Comparison of ENCODE assay signal across 17 cellular contexts in genomic region chr19:20611866-20612265, GRCh38. TPM values are rescaled to one million over a fixed set of nuclear protein-coding genes. Genes with fewer than 3 reads are reported as not detected.
DNase-seq lines count a peak whose midpoint lies in the region; ATAC-seq, FAIRE-seq and TF ChIP-seq lines count a peak whose summit lies in the region.
"Had no signal": no experiment of that assay in that cellular context is flagged by ENCODE, and none has a peak within 500 bp of the region (broad histone marks: within the 10 kb centered on the region; RNA-seq: fewer than 3 reads in every experiment).

No MANE protein-coding gene starts in this region.

- H3K4me3 Mint-ChIP-seq in HFFc6, result peak overlapping the region; percentile 84; the same call in 1 of the 2 replicates
- H3K4me3 Mint-ChIP-seq: H9 had no signal

- dilution Hi-C loops in keratinocyte (cut with MboI; ENCODE audit: extremely low pct_ligation_motif_present, low sequenced_read_pairs), result no loop called here

- H3K79me2 ChIP-seq in keratinocyte (ENCODE audit: control insufficient read depth, insufficient read depth, low read length), result no peaks in the 10 kb centered on the region

- H3K4me1 ChIP-seq in adrenal gland (replicated peaks in 1 of 2) (peaks cover 8 to 17% of the 10 kb centered on the region in 2 donors), keratinocyte (ENCODE audit: control insufficient read depth, extremely low read depth, insufficient read depth, low read length) (no peaks in the 10 kb centered on the region), stomach smooth muscle (ENCODE audit: control insufficient read depth, insufficient read depth, low read length) (peaks cover 6% of the 10 kb centered on the region)
- H3K4me1 ChIP-seq: SJCRH30 had no signal

- no peaks in the 10 kb centered on the region for H3K27me3 Mint-ChIP-seq in HFFc6 (ENCODE audit: insufficient read depth)
- H3K27me3 Mint-ChIP-seq: IgD-negative memory B cell had no signal

- H3K27ac ChIP-seq in adrenal gland (peak overlapping the region; percentile 64 to 92 (median 80)), keratinocyte (ENCODE audit: control insufficient read depth, insufficient read depth, low read length) (no peak overlapping the region), stomach smooth muscle (ENCODE audit: low read length) (peak overlapping the region; percentile 49)
- H3K27ac ChIP-seq: RWPE1, SJCRH30 had no signal

- H3K4me3 ChIP-seq in adrenal gland (peak overlapping the region in 3 of 4 donors; percentile 21 to 68 (median 28)), keratinocyte (ENCODE audit: control insufficient read depth in 2 of 3, extremely low read depth in 1 of 3, insufficient read depth in 2 of 3, low read depth in 1 of 3, low read length in 3 of 3) (no peak overlapping the region), stomach smooth muscle (ENCODE audit: low read length in 2 of 2) (peak overlapping the region in 1 of 2 donors; percentile 68)
- H3K4me3 ChIP-seq: SJCRH30 had no signal

- no peak for DNase-seq in HFFc6
- peak; percentile 24 to 67 (median 37) for DNase-seq in adrenal gland
- DNase-seq in keratinocyte (ENCODE audit: low read depth, low spot score), result no peak
- no peak for DNase-seq in sciatic nerve (ENCODE audit: low spot score)
- no peak for DNase-seq in HT-29 (ENCODE audit: low spot score)
- DNase-seq: ACHN; CD4-positive, CD25-positive, alpha-beta regulatory T cell; H9; NCI-H1436 treated with DMSO at 0.1 percent for 48 hours; SJCRH30 had no signal

- no peak overlapping the region for H3K27ac Mint-ChIP-seq in HFFc6
- H3K27ac Mint-ChIP-seq: CD4-positive, CD25-positive, alpha-beta regulatory T cell; H9; IgD-negative memory B cell had no signal

- intact Hi-C loops in adrenal gland (cut with DNase I) (no loop called here), sciatic nerve (cut with DNase I) (no loop called here)

- H3K27me3 ChIP-seq in adrenal gland, result no peaks in the 10 kb centered on the region
- H3K27me3 ChIP-seq in keratinocyte (ENCODE audit: control insufficient read depth, extremely low read depth, insufficient read depth, low read length), result no peaks in the 10 kb centered on the region
- H3K27me3 ChIP-seq in stomach smooth muscle (ENCODE audit: control insufficient read depth in 1 of 2, insufficient read depth in 2 of 2, low read length in 2 of 2), result no peaks in the 10 kb centered on the region
- H3K27me3 ChIP-seq: SJCRH30 had no signal

- H4K20me1 ChIP-seq in keratinocyte (ENCODE audit: control insufficient read depth, extremely low read depth, insufficient read depth, low read length), result no peaks in the 10 kb centered on the region

- TF ChIP-seq POLR2A in adrenal gland (IDR thresholded peaks at IDR 0.05), result no peak

- H3K4me2 ChIP-seq in keratinocyte (ENCODE audit: control insufficient read depth, extremely low read depth, insufficient read depth, low read depth, low read length), result peak overlapping the region; percentile 38

- 20 to 48% (median 38%) methylated on average over 6 of the region's 6 CpGs for WGBS in adrenal gland, 4 donors

- peaks cover 0 to 4% (median 0%) of the 10 kb centered on the region in 3 donors for H3K9me3 ChIP-seq in adrenal gland (replicated peaks in 1 of 3)
- no peaks in the 10 kb centered on the region for H3K9me3 ChIP-seq in keratinocyte (ENCODE audit: control insufficient read depth, low read depth, low read length)
- H3K9me3 ChIP-seq in stomach smooth muscle (ENCODE audit: control insufficient read depth in 2 of 2, low read length in 2 of 2), result peaks cover 0 to 3% of the 10 kb centered on the region in 2 donors
- H3K9me3 ChIP-seq: SJCRH30 had no signal

- FAIRE-seq in keratinocyte (lab: Jason Lieb, UNC), result no peak
- FAIRE-seq: G401.6, GM12891 had no signal

- H3K36me3 ChIP-seq in adrenal gland (replicated peaks in 1 of 2), result no peaks in the 10 kb centered on the region
- H3K36me3 ChIP-seq in keratinocyte (ENCODE audit: control insufficient read depth in 2 of 2, extremely low read depth in 1 of 2, insufficient read depth in 2 of 2, low read length in 2 of 2), result no peaks in the 10 kb centered on the region
- H3K36me3 ChIP-seq in stomach smooth muscle (ENCODE audit: control insufficient read depth in 2 of 2, insufficient read depth in 2 of 2, low read length in 2 of 2), result no peaks in the 10 kb centered on the region
- H3K36me3 ChIP-seq: SJCRH30 had no signal

- peaks cover 37% of the 10 kb centered on the region for H3K9me3 Mint-ChIP-seq in HFFc6

- no peaks in the 10 kb centered on the region for H3K36me3 Mint-ChIP-seq in HFFc6 (ENCODE audit: low read depth)
- H3K36me3 Mint-ChIP-seq: CD4-positive, CD25-positive, alpha-beta regulatory T cell had no signal

- TF ChIP-seq CTCF in HFFc6 (IDR thresholded peaks at IDR 0.05) (no peak), adrenal gland (IDR thresholded peaks at IDR 0.05) (no peak), keratinocyte (optimal IDR thresholded peaks at IDR 0.05 in 1 of 3, IDR thresholded peaks at IDR 0.05 in 1 of 3, conservative IDR thresholded peaks at IDR 0.05 in 1 of 3; ENCODE audit: extremely low read depth in 1 of 3, insufficient read depth in 2 of 3, low read length in 3 of 3) (no peak)

- no peak overlapping the region for H3K9ac ChIP-seq in keratinocyte (ENCODE audit: control insufficient read depth, extremely low read depth, insufficient read depth, low read length)
- no peak overlapping the region for H3K9ac ChIP-seq in stomach smooth muscle (ENCODE audit: low read length in 2 of 2)

- peaks cover 14% of the 10 kb centered on the region; the same call in 1 of the 2 replicates for H3K4me1 Mint-ChIP-seq in HFFc6 (ENCODE audit: low read depth)
- H3K4me1 Mint-ChIP-seq: H9 had no signal

- H2AFZ ChIP-seq in keratinocyte (ENCODE audit: control insufficient read depth, low read length), result peak overlapping the region; percentile 26

- ATAC-seq in sciatic nerve, result no peak
- ATAC-seq in HG03196 (IDR thresholded peaks at IDR 0.05; ENCODE audit: unreplicated experiment), result no peak

- H3K9me1 ChIP-seq in keratinocyte (ENCODE audit: control insufficient read depth, extremely low read depth, insufficient read depth, low read length), result no peaks in the 10 kb centered on the region

RNA-seq across cellular contexts. Expression of gene ZNF737, which starts 46.3 kb away (rescaled TPM):
- 1 to 10 TPM; 2.1 to 3.2 (median 2.5) TPM for total RNA-seq in HFFc6 (2021; fragmentation: NEBNext Ultra II Directional; extraction: Animal tissue kit (Norgen Biotek cat#: 25700))
- total RNA-seq in adrenal gland, result 10 to 100 TPM; 15.2 to 72.3 (median 37.5) TPM
- polyA plus RNA-seq in adrenal gland, result 10 to 100 TPM in 1 of 3 donors, 1 to 10 TPM in 2; 2.0 to 28.8 (median 5.1) TPM
- polyA plus RNA-seq in keratinocyte, result 3.6 to 6.3 TPM (median 4.8 TPM) in 3 replicates
- polyA plus RNA-seq in keratinocyte (2011; ENCODE audit: low read depth), result 1.8 TPM
- polyA plus RNA-seq in keratinocyte (2011; cell fraction: cytosol; rRNA removed), result 1.1 and 2.8 TPM in 2 replicates
- polyA plus RNA-seq in keratinocyte (2011; cell fraction: nucleus; rRNA removed), result 12.3 and 15.4 TPM in 2 replicates
- 2.8 and 3.7 TPM in 2 replicates for polyA plus RNA-seq in keratinocyte (2012; ENCODE audit: low replicate concordance)
- 5.1 to 13.1 TPM (median 8.9 TPM) in 3 replicates for polyA minus RNA-seq in keratinocyte
- 2.1 TPM for polyA minus RNA-seq in keratinocyte (2011; cell fraction: cytosol; rRNA and poly(A)+ RNA removed)
- 17.0 and 26.7 TPM in 2 replicates for polyA minus RNA-seq in keratinocyte (2011; cell fraction: nucleus; rRNA and poly(A)+ RNA removed)
- total RNA-seq in sciatic nerve, result 17.4 TPM
- 0.29 and 0.51 TPM in 2 replicates for total RNA-seq in HT-29 (2014; rRNA removed; shearing (Covaris generic))
- total RNA-seq: NCI-H460 had no signal

RNA-seq across cellular contexts. Expression of gene ZNF626, which starts 49.5 kb away (rescaled TPM):
- total RNA-seq in HFFc6 (2021; fragmentation: NEBNext Ultra II Directional; extraction: Animal tissue kit (Norgen Biotek cat#: 25700)), result 1 to 10 TPM; 1.2 to 3.5 (median 1.8) TPM
- total RNA-seq in adrenal gland (10 to 100 TPM; 11.1 to 28.8 (median 19.4) TPM), sciatic nerve (19.7 TPM)
- polyA plus RNA-seq in adrenal gland (10 to 100 TPM in 1 of 3 donors, 1 to 10 TPM in 2; 2.7 to 16.7 (median 4.8) TPM), keratinocyte (5.0 to 7.8 TPM (median 7.6 TPM) in 3 replicates)
- polyA plus RNA-seq in keratinocyte (2011; ENCODE audit: low read depth), result 3.4 TPM
- polyA plus RNA-seq in keratinocyte (2011; cell fraction: cytosol; rRNA removed), result 3.8 and 5.8 TPM in 2 replicates
- 10.4 and 12.9 TPM in 2 replicates for polyA plus RNA-seq in keratinocyte (2011; cell fraction: nucleus; rRNA removed)
- polyA plus RNA-seq in keratinocyte (2012; ENCODE audit: low replicate concordance), result 3.4 and 6.1 TPM in 2 replicates
- polyA minus RNA-seq in keratinocyte, result 2.2 to 6.6 TPM (median 6.5 TPM) in 3 replicates
- polyA minus RNA-seq in keratinocyte (2011; cell fraction: cytosol; rRNA and poly(A)+ RNA removed), result 5.2 TPM
- polyA minus RNA-seq in keratinocyte (2011; cell fraction: nucleus; rRNA and poly(A)+ RNA removed), result 7.9 and 19.5 TPM in 2 replicates
- total RNA-seq in HT-29 (2014; rRNA removed; shearing (Covaris generic)), result not detected in 2 replicates
- total RNA-seq: NCI-H460 had no signal

Comparison
In these comparisons a context has a peak if more than half of its experiments do, and no peak if none do; other contexts are left out.
1. DNase-seq: peak in adrenal gland (7 of 7); none in HFFc6 (single experiment), keratinocyte (single experiment), sciatic nerve (single experiment) and HT-29 (single experiment).
2. H3K4me3 ChIP-seq: peak in adrenal gland (3 of 4); none in keratinocyte (0 of 3).